In genomic region chr1:223870617-223871574, GRCh38 we compare ENCODE assay signal across 13 cellular contexts. TPM values are rescaled to one million over a fixed set of nuclear protein-coding genes. Genes with fewer than 3 reads are reported as not detected.
DNase-seq lines count a peak whose midpoint lies in the region; ATAC-seq, FAIRE-seq and TF ChIP-seq lines count a peak whose summit lies in the region.
"Had no signal": no experiment of that assay in that cellular context is flagged by ENCODE, and none has a peak within 500 bp of the region (broad histone marks: within the 10 kb centered on the region; RNA-seq: fewer than 3 reads in every experiment).

No MANE protein-coding gene starts in this region.

- no peak for TF ChIP-seq CTCF in right lobe of liver (IDR thresholded peaks at IDR 0.05)

- peak overlapping the region in 7 of 11 experiments; percentile 14 to 70 (median 38); a peak in 13 of 22 replicates for H3K4me2 ChIP-seq in BLaER1 treated with 17β-estradiol and CSF1 and Interleukin-3, amounts not matched to agents 10 nM and 100 nM

- no peaks in the 10 kb centered on the region for H3K36me3 ChIP-seq in BLaER1 treated with 17β-estradiol and CSF1 and Interleukin-3, amounts not matched to agents 10 nM and 100 nM
- H3K36me3 ChIP-seq in right lobe of liver, result no peaks in the 10 kb centered on the region

- H3K9me3 ChIP-seq in BLaER1 treated with 17β-estradiol and CSF1 and Interleukin-3, amounts not matched to agents 10 nM and 100 nM (replicated peaks in 1 of 11), result peaks cover 0 to 10% (median 0%) of the 10 kb centered on the region in 11 experiments; a peak in 5 of 22 replicates
- no peaks in the 10 kb centered on the region for H3K9me3 ChIP-seq in right lobe of liver
- H3K9me3 ChIP-seq: body of pancreas had no signal

- H3K27ac ChIP-seq in BLaER1 treated with 17β-estradiol and CSF1 and Interleukin-3, amounts not matched to agents 10 nM and 100 nM, result no peak overlapping the region; a peak in 1 of 22 replicates
- H3K27ac ChIP-seq in right lobe of liver, result no peak overlapping the region
- H3K27ac ChIP-seq: body of pancreas had no signal

- TF ChIP-seq POLR2A in right lobe of liver (IDR thresholded peaks at IDR 0.05), result no peak

- H4K20me1 ChIP-seq in BLaER1 treated with 17β-estradiol and CSF1 and Interleukin-3, amounts not matched to agents 10 nM and 100 nM, result no peaks in the 10 kb centered on the region

- 64% methylated on average over 7 of the region's 14 CpGs for WGBS in right lobe of liver (ENCODE audit: insufficient coverage, low coverage, low lambda C conversion rate, missing lambda C conversion rate)

- DNase-seq in Kasumi-1 (lab: John Stamatoyannopoulos, UW), result peak; percentile 64 to 68
- DNase-seq in UCSD-AML1 (lab: John Stamatoyannopoulos, UW; ENCODE audit: unreplicated experiment), result peak; percentile 23
- peak in 1 of 3 donors; percentile 28 for DNase-seq in right lobe of liver
- DNase-seq in frontal cortex (ENCODE audit: low spot score in 2 of 2), result no peak
- no peak for DNase-seq in DMS79 (lab: John Stamatoyannopoulos, UW)
- no peak for DNase-seq in A172 (ENCODE audit: low spot score)
- DNase-seq: activated T-cell treated with anti-CD3 and anti-CD28 coated beads for 4 hours, natural killer cell, T-helper 9 cell had no signal

- FAIRE-seq in frontal cortex (lab: Jason Lieb, UNC), result no peak
- FAIRE-seq: urothelium cell line had no signal

- no peak overlapping the region for H3K9ac ChIP-seq in BLaER1 treated with 17β-estradiol and CSF1 and Interleukin-3, amounts not matched to agents 10 nM and 100 nM

- H3K4me1 ChIP-seq in BLaER1 treated with 17β-estradiol and CSF1 and Interleukin-3, amounts not matched to agents 10 nM and 100 nM, result peaks cover 0 to 12% (median 9%) of the 10 kb centered on the region in 10 experiments; a peak in 9 of 20 replicates
- H3K4me1 ChIP-seq in right lobe of liver, result no peaks in the 10 kb centered on the region
- H3K4me1 ChIP-seq: body of pancreas had no signal

- ATAC-seq in right lobe of liver, result peak; percentile 24 to 52 (median 32)
- no peak for ATAC-seq in GM18502 (IDR thresholded peaks at IDR 0.05; ENCODE audit: poor library complexity, unreplicated experiment)
- ATAC-seq: body of pancreas, natural killer cell had no signal

- intact Hi-C loops in right lobe of liver (cut with DNase I), result no loop called here

- no peaks in the 10 kb centered on the region for H3K27me3 ChIP-seq in BLaER1 treated with 17β-estradiol and CSF1 and Interleukin-3, amounts not matched to agents 10 nM and 100 nM
- no peaks in the 10 kb centered on the region for H3K27me3 ChIP-seq in right lobe of liver
- H3K27me3 ChIP-seq: body of pancreas had no signal

- no peak overlapping the region for H3K4me3 ChIP-seq in BLaER1 treated with 17β-estradiol and CSF1 and Interleukin-3, amounts not matched to agents 10 nM and 100 nM
- H3K4me3 ChIP-seq in right lobe of liver, result no peak overlapping the region
- H3K4me3 ChIP-seq: body of pancreas had no signal

RNA-seq across cellular contexts. Expression of gene TP53BP2, which starts 25.1 kb away (rescaled TPM):
- 10 to 100 TPM; 13.7 to 46.4 (median 19.0) TPM for total RNA-seq in right lobe of liver
- 29.8 TPM for total RNA-seq in frontal cortex
- total RNA-seq in A172 (2014; rRNA removed; shearing (Covaris generic)), result 40.3 and 50.6 TPM in 2 replicates

Comparison
In these comparisons a context has a peak if more than half of its experiments do, and no peak if none do; other contexts are left out.
1. DNase-seq: peak in Kasumi-1 (2 of 2) and UCSD-AML1 (single experiment); none in frontal cortex (0 of 2), DMS79 (single experiment) and A172 (single experiment).